Comparison of ENCODE assay signal across 14 cellular contexts in genomic region chr2:167706800-167707199, GRCh38.
DNase-seq lines count a peak whose midpoint lies in the region; ATAC-seq and TF ChIP-seq lines count a peak whose summit lies in the region.
"Had no signal": no experiment of that assay in that cellular context is flagged by ENCODE, and none has a peak within 500 bp of the region (broad histone marks: within the 10 kb centered on the region; RNA-seq: fewer than 3 reads in every experiment).

No MANE protein-coding gene starts in this region.

- ATAC-seq in HG02938 (IDR thresholded peaks at IDR 0.05; ENCODE audit: unreplicated experiment), result no peak
- no peak for ATAC-seq in HG03280 (IDR thresholded peaks at IDR 0.05; ENCODE audit: unreplicated experiment)

- no peak for DNase-seq in dorsolateral prefrontal cortex
- DNase-seq in iris pigment epithelial cell (ENCODE audit: low read depth), result peak; percentile 1
- peak; percentile 15 for DNase-seq in skeletal muscle cell (ENCODE audit: low read depth)
- DNase-seq in AG08396 (ENCODE audit: low spot score), result no peak
- DNase-seq: CD4-positive, alpha-beta T cell; DMS79 treated with DMSO at 0.1 percent for 48 hours; MM.1S; NCI-H1105; NCI-H187; SHP77 had no signal

- no peak for TF ChIP-seq RAD21 in Ishikawa (IDR thresholded peaks at IDR 0.05; ENCODE audit: low read depth)

- TF ChIP-seq EP300 in Ishikawa (IDR thresholded peaks at IDR 0.05; ENCODE audit: borderline replicate concordance), result no peak

- no peak for TF ChIP-seq CTCF in dorsolateral prefrontal cortex (IDR thresholded peaks at IDR 0.05 in 54 of 56, conservative IDR thresholded peaks at IDR 0.05 in 2 of 56; ENCODE audit: low read depth in 1 of 56, partially characterized antibody in 56 of 56)

- no peaks in the 10 kb centered on the region for H3K27me3 ChIP-seq in dorsolateral prefrontal cortex

- intact Hi-C loops in dorsolateral prefrontal cortex (cut with DNase I), result no loop called here

- H3K4me3 ChIP-seq in dorsolateral prefrontal cortex, result no peak overlapping the region
- H3K4me3 ChIP-seq in skeletal muscle cell (ENCODE audit: low read depth, low read length), result no peak overlapping the region
- H3K4me3 ChIP-seq: HAP-1 had no signal

- peak overlapping the region in 34 of 59 donors; percentile 3 to 79 (median 47) for H3K27ac ChIP-seq in dorsolateral prefrontal cortex

TF ChIP-seq in Ishikawa, 13 proteins besides CTCF, POLR2A, EP300 and RAD21:
- TF ChIP-seq TAF1 (IDR thresholded peaks at IDR 0.05; ENCODE audit: low read depth) (no peak), TEAD4 (IDR thresholded peaks at IDR 0.05) (peak; percentile 52; the same call in 1 of the 2 replicates), CEBPB (IDR thresholded peaks at IDR 0.05) (peak; percentile 91), EGR1 (IDR thresholded peaks at IDR 0.05) (no peak)

Comparison
In these comparisons a context has a peak if more than half of its experiments do, and no peak if none do; other contexts are left out.
1. DNase-seq: peak in iris pigment epithelial cell (single experiment) and skeletal muscle cell (single experiment); none in dorsolateral prefrontal cortex (0 of 10) and AG08396 (single experiment).